ENCODE assay signal across 8 cellular contexts in the genomic region with DNA sequence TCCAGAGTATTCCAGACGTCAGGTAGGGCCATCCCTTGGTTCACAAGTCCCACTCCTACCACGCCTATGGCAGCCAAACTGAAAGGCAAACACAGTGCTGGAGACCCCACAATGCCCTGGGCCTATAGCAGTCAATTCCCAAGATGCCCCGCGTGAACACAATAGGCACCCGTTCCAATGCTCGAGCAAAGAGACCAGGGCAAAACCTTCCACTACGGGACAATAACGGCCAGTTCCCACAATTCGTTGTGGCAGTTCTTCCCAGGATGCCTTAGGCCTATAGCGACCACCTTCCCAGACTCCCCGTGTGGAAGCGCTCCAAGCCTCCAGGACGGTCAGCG.
DNase-seq lines count a peak whose midpoint lies in the region; ATAC-seq and TF ChIP-seq lines count a peak whose summit lies in the region.

No MANE protein-coding gene starts in this region.

- peak overlapping the region; percentile 97 for H3K4me2 ChIP-seq in Loucy (ENCODE audit: low read depth, low read length, poor library complexity, severe bottlenecking)

- H3K4me1 ChIP-seq in Loucy (ENCODE audit: insufficient read depth, low read length, poor library complexity, severe bottlenecking) (peaks cover 35% of the 10 kb centered on the region), stomach smooth muscle (ENCODE audit: control insufficient read depth, insufficient read depth, low read length) (peaks cover 17% of the 10 kb centered on the region)

- H3K4me1 Mint-ChIP-seq in memory B cell, result peaks cover 14% of the 10 kb centered on the region

- no peaks in the 10 kb centered on the region for H3K9me3 ChIP-seq in Loucy (ENCODE audit: insufficient read depth, low read depth, low read length)
- H3K9me3 ChIP-seq in stomach smooth muscle (ENCODE audit: control insufficient read depth in 2 of 2, low read length in 2 of 2), result no peaks in the 10 kb centered on the region

- peak overlapping the region; percentile 95 for H2AFZ ChIP-seq in Loucy (ENCODE audit: low read length)

- H3K9me3 Mint-ChIP-seq in memory B cell, result no peaks in the 10 kb centered on the region

- peaks cover 66% of the 10 kb centered on the region for H3K79me2 ChIP-seq in Loucy (ENCODE audit: insufficient read depth, low read length)

- peak overlapping the region; percentile 98 for H3K4me3 Mint-ChIP-seq in memory B cell

- peak overlapping the region; percentile 95 for H3K9ac ChIP-seq in Loucy (ENCODE audit: low read depth, low read length, poor library complexity, severe bottlenecking)
- H3K9ac ChIP-seq in stomach smooth muscle (ENCODE audit: low read length in 2 of 2), result peak overlapping the region; percentile 72 to 99

- H3K27ac ChIP-seq in coronary artery (peak overlapping the region; percentile 78 to 96), stomach smooth muscle (ENCODE audit: low read length) (peak overlapping the region; percentile 90)

- H3K27me3 Mint-ChIP-seq in memory B cell, result no peaks in the 10 kb centered on the region

- TF ChIP-seq CTCF in GM06990 (IDR thresholded peaks at IDR 0.05; ENCODE audit: insufficient read depth, low read length, poor library complexity, severe bottlenecking) (no peak), Loucy (conservative IDR thresholded peaks at IDR 0.05; ENCODE audit: low read length) (no peak), coronary artery (IDR thresholded peaks at IDR 0.05) (no peak)

- no peaks in the 10 kb centered on the region for H3K9me2 ChIP-seq in Loucy (replicated peaks; ENCODE audit: low read depth, low read length)

- H3K36me3 ChIP-seq in GM06990 (ENCODE audit: control insufficient read depth, insufficient read depth, low read length) (no peaks in the 10 kb centered on the region), Loucy (ENCODE audit: insufficient read depth, low read length) (no peaks in the 10 kb centered on the region), stomach smooth muscle (ENCODE audit: control insufficient read depth in 2 of 2, insufficient read depth in 2 of 2, low read length in 2 of 2) (peaks cover 3% of the 10 kb centered on the region in 2 donors)

- DNase-seq in GM06990 (ENCODE audit: extremely low read depth, insufficient read length), result no peak
- DNase-seq in SW480 (ENCODE audit: low spot score), result peak; percentile 77
- DNase-seq in coronary artery (ENCODE audit: low spot score), result no peak
- no peak for DNase-seq in memory B cell (ENCODE audit: low spot score in 2 of 2)

- peaks cover 41% of the 10 kb centered on the region for H4K20me1 ChIP-seq in Loucy (ENCODE audit: insufficient read depth, low read length, poor library complexity, severe bottlenecking)

- H3K36me3 Mint-ChIP-seq in memory B cell, result peaks cover 3% of the 10 kb centered on the region

- H3F3A ChIP-seq in Loucy (ENCODE audit: low read depth), result no peaks in the 10 kb centered on the region; the same call in 1 of the 2 replicates

- peak overlapping the region; percentile 94 for H3K27ac Mint-ChIP-seq in memory B cell

- ATAC-seq in GM21737 (IDR thresholded peaks at IDR 0.05; ENCODE audit: unreplicated experiment) (peak; percentile 24), memory B cell (ENCODE audit: low read depth) (peak; percentile 14), HG02840 (IDR thresholded peaks at IDR 0.05; ENCODE audit: low FRiP score, unreplicated experiment) (no peak)

- H3K4me3 ChIP-seq in GM06990 (replicated peaks; ENCODE audit: low read depth, low read length) (peak overlapping the region; percentile 84), Loucy (ENCODE audit: low read length, poor library complexity, severe bottlenecking) (peak overlapping the region; percentile 83), coronary artery (peak overlapping the region; percentile 88), stomach smooth muscle (ENCODE audit: low read length in 2 of 2) (peak overlapping the region; percentile 79 to 96)

- H3K27me3 ChIP-seq in GM06990 (replicated peaks; ENCODE audit: control insufficient read depth, insufficient read depth, low read length) (no peaks in the 10 kb centered on the region), Loucy (ENCODE audit: insufficient read depth, low read length, poor library complexity, severe bottlenecking) (no peaks in the 10 kb centered on the region), stomach smooth muscle (ENCODE audit: control insufficient read depth in 1 of 2, insufficient read depth in 2 of 2, low read length in 2 of 2) (no peaks in the 10 kb centered on the region)
